ENCODE assay signal across 28 cellular contexts in the genomic region with DNA sequence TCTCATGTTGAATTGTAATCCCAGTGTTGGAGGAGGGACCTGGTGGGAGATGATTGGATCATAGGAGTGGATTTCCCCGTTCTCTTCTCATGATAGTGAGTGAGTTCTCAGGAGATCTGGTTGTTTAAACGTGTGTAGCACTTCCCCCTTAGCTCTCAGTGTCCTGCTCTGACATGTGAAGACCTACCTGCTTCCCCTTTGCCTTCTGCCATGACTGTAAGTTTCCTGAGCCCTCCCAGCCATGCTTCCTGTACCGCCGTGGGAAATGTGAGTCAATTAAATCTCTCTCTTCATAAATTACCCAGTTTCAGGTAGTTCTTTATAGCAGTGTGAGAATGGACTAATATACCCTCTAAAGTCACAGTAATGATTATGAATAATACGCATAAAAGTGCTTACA.
"Had no signal": no experiment of that assay in that cellular context is flagged by ENCODE, and none has a peak within 500 bp of the region (broad histone marks: within the 10 kb centered on the region; RNA-seq: fewer than 3 reads in every experiment).

No MANE protein-coding gene starts in this region.

- ATAC-seq: activated CD4-positive, CD25-positive, alpha-beta regulatory T cell treated with anti-CD3 and anti-CD28 coated beads, Interleukin-2, amount 50 U/mL, for 24 hours; activated CD8-positive, alpha-beta memory T cell treated with anti-CD3 and anti-CD28 coated beads, Interleukin-2, amount 10 ng/mL, durations not matched to agents 7 days and 5 days; activated T-helper 17 cell treated with anti-CD3 and anti-CD28 coated beads, Interleukin-2, amount 50 U/mL, for 72 hours; Panc1; Right ventricle myocardium inferior; T-cell had no signal

- DNase-seq: activated CD4-positive, alpha-beta T cell treated with anti-CD3 and anti-CD28 coated beads for 4 hours; activated CD4-positive, alpha-beta T cell treated with anti-CD3 and anti-CD28 coated beads, Interleukin-2, amount 50 U/mL, for 4 hours; activated CD8-positive, alpha-beta memory T cell treated with anti-CD3 and anti-CD28 coated beads, Interleukin-2, amount 10 ng/mL, durations not matched to agents 7 days and 5 days; activated gamma-delta T cell; activated naive CD4-positive, alpha-beta T cell treated with anti-CD3 and anti-CD28 coated beads, Interleukin-2, amount 10 ng/mL, durations not matched to agents 7 days and 5 days; activated T-cell treated with anti-CD3 and anti-CD28 coated beads, Interleukin-2, amount 50 U/mL, for 24 hours; amniotic stem cell; NCI-H1048; NCI-H146; NCI-H187 treated with DMSO at 0.1 percent for 48 hours; NCI-H2081 treated with DMSO at 0.1 percent for 48 hours; NCI-H2227 treated with DMSO at 0.1 percent for 48 hours; NCI-H446 treated with DMSO at 0.1 percent for 48 hours; NCI-H524 treated with DMSO at 0.1 percent for 48 hours; NCI-H774; OCI-M1; RPMI8226; T-cell; T-helper 2 cell; T1000 had no signal

- H3K4me1 ChIP-seq: ascending aorta had no signal

- H3K27me3 Mint-ChIP-seq: activated CD8-positive, alpha-beta memory T cell treated with anti-CD3 and anti-CD28 coated beads, Interleukin-2, amount 10 ng/mL, durations not matched to agents 7 days and 5 days; activated naive CD4-positive, alpha-beta T cell treated with anti-CD3 and anti-CD28 coated beads, Interleukin-2, amount 10 ng/mL, durations not matched to agents 7 days and 5 days; activated T-cell treated with anti-CD3 and anti-CD28 coated beads, Interleukin-2, amount 50 U/mL, for 24 hours; activated T-helper 17 cell treated with anti-CD3 and anti-CD28 coated beads, Interleukin-2, amount 50 U/mL, for 72 hours; central memory CD8-positive, alpha-beta T cell had no signal

- H3K4me1 Mint-ChIP-seq: activated CD8-positive, alpha-beta memory T cell treated with anti-CD3 and anti-CD28 coated beads, Interleukin-2, amount 10 ng/mL, durations not matched to agents 7 days and 5 days; activated naive CD4-positive, alpha-beta T cell treated with anti-CD3 and anti-CD28 coated beads, Interleukin-2, amount 10 ng/mL, durations not matched to agents 7 days and 5 days; activated T-helper 17 cell treated with anti-CD3 and anti-CD28 coated beads, Interleukin-2, amount 50 U/mL, for 72 hours; central memory CD8-positive, alpha-beta T cell had no signal

- H3K27ac Mint-ChIP-seq: activated CD8-positive, alpha-beta memory T cell treated with anti-CD3 and anti-CD28 coated beads, Interleukin-2, amount 10 ng/mL, durations not matched to agents 7 days and 5 days; activated naive CD4-positive, alpha-beta T cell treated with anti-CD3 and anti-CD28 coated beads, Interleukin-2, amount 10 ng/mL, durations not matched to agents 7 days and 5 days; activated T-cell treated with anti-CD3 and anti-CD28 coated beads, Interleukin-2, amount 50 U/mL, for 24 hours; activated T-helper 17 cell treated with anti-CD3 and anti-CD28 coated beads, Interleukin-2, amount 50 U/mL, for 72 hours; T-cell had no signal

- H3K36me3 Mint-ChIP-seq: activated CD8-positive, alpha-beta memory T cell treated with anti-CD3 and anti-CD28 coated beads, Interleukin-2, amount 10 ng/mL, durations not matched to agents 7 days and 5 days; activated naive CD4-positive, alpha-beta T cell treated with anti-CD3 and anti-CD28 coated beads, Interleukin-2, amount 10 ng/mL, durations not matched to agents 7 days and 5 days; brain; T-cell had no signal

- H3K4me3 ChIP-seq: ascending aorta, SK-N-MC had no signal

- H3K27me3 ChIP-seq: ascending aorta had no signal

- H3K27ac ChIP-seq: ascending aorta, SK-N-MC had no signal

- H3K36me3 ChIP-seq: ascending aorta had no signal

- H3K4me3 Mint-ChIP-seq: activated CD8-positive, alpha-beta memory T cell treated with anti-CD3 and anti-CD28 coated beads, Interleukin-2, amount 10 ng/mL, durations not matched to agents 7 days and 5 days; activated naive CD4-positive, alpha-beta T cell treated with anti-CD3 and anti-CD28 coated beads, Interleukin-2, amount 10 ng/mL, durations not matched to agents 7 days and 5 days; activated T-cell treated with anti-CD3 and anti-CD28 coated beads, Interleukin-2, amount 50 U/mL, for 24 hours; activated T-helper 17 cell treated with anti-CD3 and anti-CD28 coated beads, Interleukin-2, amount 50 U/mL, for 72 hours; central memory CD8-positive, alpha-beta T cell; T-cell had no signal
